ENCODE assay signal across 19 cellular contexts in the genomic region with DNA sequence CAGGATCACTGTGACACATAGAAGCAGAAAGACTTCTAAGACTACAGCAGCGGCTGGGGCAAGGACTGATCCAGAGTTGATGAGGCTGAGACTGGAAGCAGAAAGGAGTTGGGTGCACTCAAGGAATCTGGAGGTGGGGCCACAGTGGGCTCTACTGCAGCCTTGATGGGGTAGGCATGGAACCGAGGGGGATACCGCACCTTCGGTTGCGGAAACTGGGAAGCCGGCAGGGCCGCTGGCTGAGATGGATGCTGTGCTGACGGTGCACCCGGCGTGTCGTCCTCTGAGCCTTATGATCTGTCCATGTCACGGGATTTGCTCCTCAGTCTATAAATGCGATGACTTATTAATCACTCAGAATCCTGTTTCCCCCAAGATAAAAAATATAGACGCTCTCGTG.
A peak's percentile ranks its signal among the peaks of the same experiment; 100 is the strongest.
DNase-seq lines count a peak whose midpoint lies in the region; ATAC-seq and TF ChIP-seq lines count a peak whose summit lies in the region.
"Had no signal": no experiment of that assay in that cellular context is flagged by ENCODE, and none has a peak within 500 bp of the region (broad histone marks: within the 10 kb centered on the region; RNA-seq: fewer than 3 reads in every experiment).

No MANE protein-coding gene starts in this region.

- no peak for TF ChIP-seq RAD21 in SK-N-SH (IDR thresholded peaks at IDR 0.05; ENCODE audit: low read length)

- no peak for TF ChIP-seq CTCF in SK-N-SH (IDR thresholded peaks at IDR 0.05)
- no peak for TF ChIP-seq CTCF in esophagus muscularis mucosa (IDR thresholded peaks at IDR 0.05)

- TF ChIP-seq EP300 in SK-N-SH (IDR thresholded peaks at IDR 0.05; ENCODE audit: borderline replicate concordance in 1 of 2, low read depth in 1 of 2, low read length in 1 of 2) (no peak), esophagus muscularis mucosa (IDR thresholded peaks at IDR 0.05) (no peak)

- no peak overlapping the region for H2AFZ ChIP-seq in SK-N-SH (ENCODE audit: low read depth)
- H2AFZ ChIP-seq: GM23338 had no signal

- no peak for TF ChIP-seq POLR2A in esophagus muscularis mucosa (IDR thresholded peaks at IDR 0.05; ENCODE audit: low read depth)

- H4K20me1 ChIP-seq in SK-N-SH (ENCODE audit: insufficient read depth): no peaks in the 10 kb centered on the region
- H4K20me1 ChIP-seq: BLaER1 had no signal

- 60% methylated on average over 15 of the region's 15 CpGs for whole genome bisulfite sequencing in SK-N-SH (ENCODE audit: low lambda C conversion rate)
- 93% methylated on average over 12 of the region's 15 CpGs for WGBS in esophagus muscularis mucosa

- POLR2A ChIA-PET in SK-N-SH (lab: Yijun Ruan, JAX): no interaction called here

- CTCF ChIA-PET in SK-N-SH (lab: Yijun Ruan, JAX): no interaction called here

- H3K36me3 ChIP-seq in SK-N-SH (replicated peaks in 1 of 2; ENCODE audit: control insufficient read depth in 1 of 2, insufficient read depth in 2 of 2, low read length in 1 of 2): no peaks in the 10 kb centered on the region
- H3K36me3 ChIP-seq in esophagus muscularis mucosa: no peaks in the 10 kb centered on the region
- H3K36me3 ChIP-seq: BLaER1, HAP-1 had no signal

- H3K4me3 ChIP-seq in SK-N-SH (ENCODE audit: low read depth in 2 of 2, low read length in 1 of 2) (no peak overlapping the region), esophagus muscularis mucosa (no peak overlapping the region)
- H3K4me3 ChIP-seq: BLaER1, GM23338, HAP-1 had no signal

- H3K9ac ChIP-seq in SK-N-SH: no peak overlapping the region
- H3K9ac ChIP-seq: BLaER1 had no signal

- H3F3A ChIP-seq in SK-N-SH (replicated peaks; ENCODE audit: insufficient read depth): no peaks in the 10 kb centered on the region

- peak; percentile 10 for DNase-seq in SK-N-SH
- DNase-seq in esophagus muscularis mucosa (ENCODE audit: extremely low spot score): peak; percentile 66
- DNase-seq in mucosa of gallbladder (ENCODE audit: low spot score): peak; percentile 0
- DNase-seq in NOMO-1 treated with dmso at 0.1 percent for 144 hours (lab: John Stamatoyannopoulos, UW; ENCODE audit: unreplicated experiment): no peak
- DNase-seq in DMS114 treated with DMSO at 0.1 percent for 48 hours (lab: John Stamatoyannopoulos, UW; ENCODE audit: unreplicated experiment): no peak
- DNase-seq: Caco-2; CD4-positive, CD25-positive, alpha-beta regulatory T cell; CD8-positive, alpha-beta T cell; DMS 273 treated with DMSO at 0.1 percent for 48 hours; DMS53; DMS79 treated with DMSO at 0.1 percent for 48 hours; GF-D8; HFFc6 had no signal

- H3K9me3 ChIP-seq in SK-N-SH (no peaks in the 10 kb centered on the region), esophagus muscularis mucosa (peaks cover 0 to 9% (median 4%) of the 10 kb centered on the region in 4 donors)
- H3K9me3 ChIP-seq: Caco-2, HAP-1 had no signal

- no peaks in the 10 kb centered on the region for H3K27me3 ChIP-seq in SK-N-SH (ENCODE audit: insufficient read depth)
- H3K27me3 ChIP-seq in esophagus muscularis mucosa: no peaks in the 10 kb centered on the region
- H3K27me3 ChIP-seq: BLaER1 had no signal

- no peak for ATAC-seq in SK-N-SH treated with all-trans-retinoic acid at 6 μM for 48 hours
- ATAC-seq: CD8-positive, alpha-beta T cell; GM23338 had no signal

- no peak overlapping the region for H3K27ac ChIP-seq in SK-N-SH (ENCODE audit: low read depth in 2 of 2, low read length in 1 of 2)
- no peak overlapping the region for H3K27ac ChIP-seq in esophagus muscularis mucosa (replicated peaks in 1 of 4)
- H3K27ac ChIP-seq: 22Rv1, BLaER1, C4-2B had no signal

- no peak overlapping the region for H3K4me2 ChIP-seq in SK-N-SH
- H3K4me2 ChIP-seq: BLaER1, GM23338 had no signal

- intact Hi-C loops in esophagus muscularis mucosa (cut with DNase I): no loop called here

- H3K4me1 ChIP-seq in SK-N-SH (ENCODE audit: control insufficient read depth in 1 of 2, insufficient read depth in 2 of 2, low read depth in 1 of 2, low read length in 1 of 2): no peaks in the 10 kb centered on the region; a peak in 1 of 4 replicates
- no peaks in the 10 kb centered on the region for H3K4me1 ChIP-seq in esophagus muscularis mucosa
- H3K4me1 ChIP-seq: Caco-2, HAP-1 had no signal

- H3K79me2 ChIP-seq in SK-N-SH (ENCODE audit: insufficient read depth): no peaks in the 10 kb centered on the region

- no peaks in the 10 kb centered on the region for H3K9me2 ChIP-seq in SK-N-SH

TF ChIP-seq in SK-N-SH, 30 proteins besides CTCF, POLR2A, EP300 and RAD21:
- no peak for TF ChIP-seq FOXJ3 (CRISPR knock-in tag; IDR thresholded peaks at IDR 0.05)
- no peak for TF ChIP-seq MEF2A (IDR thresholded peaks at IDR 0.05; ENCODE audit: borderline replicate concordance, low read depth)
- TF ChIP-seq, protein P1, sequence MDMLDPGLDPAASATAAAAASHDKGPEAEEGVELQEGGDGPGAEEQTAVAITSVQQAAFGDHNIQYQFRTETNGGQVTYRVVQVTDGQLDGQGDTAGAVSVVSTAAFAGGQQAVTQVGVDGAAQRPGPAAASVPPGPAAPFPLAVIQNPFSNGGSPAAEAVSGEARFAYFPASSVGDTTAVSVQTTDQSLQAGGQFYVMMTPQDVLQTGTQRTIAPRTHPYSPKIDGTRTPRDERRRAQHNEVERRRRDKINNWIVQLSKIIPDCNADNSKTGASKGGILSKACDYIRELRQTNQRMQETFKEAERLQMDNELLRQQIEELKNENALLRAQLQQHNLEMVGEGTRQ (IDR thresholded peaks at IDR 0.05; ENCODE audit: borderline replicate concordance, low read depth, low read length): no peak
- TF ChIP-seq TAF1 (IDR thresholded peaks at IDR 0.05; ENCODE audit: borderline replicate concordance, low read depth, low read length): no peak
- no peak for TF ChIP-seq GABPA (IDR thresholded peaks at IDR 0.05; ENCODE audit: low read depth)
- no peak for TF ChIP-seq EZH2phosphoT487 (IDR thresholded peaks at IDR 0.05; ENCODE audit: borderline replicate concordance, low read depth)
- no peak for TF ChIP-seq FOXM1 (IDR thresholded peaks at IDR 0.05; ENCODE audit: low read depth)
- TF ChIP-seq, protein P2, sequence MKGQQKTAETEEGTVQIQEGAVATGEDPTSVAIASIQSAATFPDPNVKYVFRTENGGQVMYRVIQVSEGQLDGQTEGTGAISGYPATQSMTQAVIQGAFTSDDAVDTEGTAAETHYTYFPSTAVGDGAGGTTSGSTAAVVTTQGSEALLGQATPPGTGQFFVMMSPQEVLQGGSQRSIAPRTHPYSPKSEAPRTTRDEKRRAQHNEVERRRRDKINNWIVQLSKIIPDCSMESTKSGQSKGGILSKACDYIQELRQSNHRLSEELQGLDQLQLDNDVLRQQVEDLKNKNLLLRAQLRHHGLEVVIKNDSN (IDR thresholded peaks at IDR 0.05; ENCODE audit: borderline replicate concordance, low read depth): no peak
- no peak for TF ChIP-seq TEAD4 (IDR thresholded peaks at IDR 0.05; ENCODE audit: borderline replicate concordance, insufficient read depth)
- no peak for TF ChIP-seq MXI1 (IDR thresholded peaks at IDR 0.05; ENCODE audit: low read depth, low read length)
- TF ChIP-seq RCOR1 (IDR thresholded peaks at IDR 0.05; ENCODE audit: low read length): no peak
- no peak for TF ChIP-seq FOSL2 (IDR thresholded peaks at IDR 0.05; ENCODE audit: borderline replicate concordance, low read depth)

TF ChIP-seq in SK-N-SH treated with all-trans-retinoic acid at 6 μM for 48 hours, 23 proteins besides CTCF, POLR2A, EP300 and RAD21 (continues in another document):
- TF ChIP-seq ZNF8 (CRISPR knock-in tag; IDR thresholded peaks at IDR 0.05) (no peak), BACH2 (CRISPR knock-in tag; IDR thresholded peaks at IDR 0.05; ENCODE audit: borderline replicate concordance) (no peak), GLIS3 (CRISPR knock-in tag; IDR thresholded peaks at IDR 0.05) (no peak), ESRRG (CRISPR knock-in tag; IDR thresholded peaks at IDR 0.05) (no peak), ARNTL (CRISPR knock-in tag; IDR thresholded peaks at IDR 0.05; ENCODE audit: borderline replicate concordance, low read depth) (no peak), ZNF70 (CRISPR knock-in tag; IDR thresholded peaks at IDR 0.05) (no peak), RARB (CRISPR knock-in tag; IDR thresholded peaks at IDR 0.05) (no peak), CSDC2 (CRISPR knock-in tag; IDR thresholded peaks at IDR 0.05) (no peak), ZFP3 (CRISPR knock-in tag; IDR thresholded peaks at IDR 0.05) (no peak)
- TF ChIP-seq, protein P3, sequence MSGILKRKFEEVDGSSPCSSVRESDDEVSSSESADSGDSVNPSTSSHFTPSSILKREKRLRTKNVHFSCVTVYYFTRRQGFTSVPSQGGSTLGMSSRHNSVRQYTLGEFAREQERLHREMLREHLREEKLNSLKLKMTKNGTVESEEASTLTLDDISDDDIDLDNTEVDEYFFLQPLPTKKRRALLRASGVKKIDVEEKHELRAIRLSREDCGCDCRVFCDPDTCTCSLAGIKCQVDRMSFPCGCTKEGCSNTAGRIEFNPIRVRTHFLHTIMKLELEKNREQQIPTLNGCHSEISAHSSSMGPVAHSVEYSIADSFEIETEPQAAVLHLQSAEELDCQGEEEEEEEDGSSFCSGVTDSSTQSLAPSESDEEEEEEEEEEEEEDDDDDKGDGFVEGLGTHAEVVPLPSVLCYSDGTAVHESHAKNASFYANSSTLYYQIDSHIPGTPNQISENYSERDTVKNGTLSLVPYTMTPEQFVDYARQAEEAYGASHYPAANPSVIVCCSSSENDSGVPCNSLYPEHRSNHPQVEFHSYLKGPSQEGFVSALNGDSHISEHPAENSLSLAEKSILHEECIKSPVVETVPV (CRISPR knock-in tag; IDR thresholded peaks at IDR 0.05): no peak
- TF ChIP-seq, protein P4, sequence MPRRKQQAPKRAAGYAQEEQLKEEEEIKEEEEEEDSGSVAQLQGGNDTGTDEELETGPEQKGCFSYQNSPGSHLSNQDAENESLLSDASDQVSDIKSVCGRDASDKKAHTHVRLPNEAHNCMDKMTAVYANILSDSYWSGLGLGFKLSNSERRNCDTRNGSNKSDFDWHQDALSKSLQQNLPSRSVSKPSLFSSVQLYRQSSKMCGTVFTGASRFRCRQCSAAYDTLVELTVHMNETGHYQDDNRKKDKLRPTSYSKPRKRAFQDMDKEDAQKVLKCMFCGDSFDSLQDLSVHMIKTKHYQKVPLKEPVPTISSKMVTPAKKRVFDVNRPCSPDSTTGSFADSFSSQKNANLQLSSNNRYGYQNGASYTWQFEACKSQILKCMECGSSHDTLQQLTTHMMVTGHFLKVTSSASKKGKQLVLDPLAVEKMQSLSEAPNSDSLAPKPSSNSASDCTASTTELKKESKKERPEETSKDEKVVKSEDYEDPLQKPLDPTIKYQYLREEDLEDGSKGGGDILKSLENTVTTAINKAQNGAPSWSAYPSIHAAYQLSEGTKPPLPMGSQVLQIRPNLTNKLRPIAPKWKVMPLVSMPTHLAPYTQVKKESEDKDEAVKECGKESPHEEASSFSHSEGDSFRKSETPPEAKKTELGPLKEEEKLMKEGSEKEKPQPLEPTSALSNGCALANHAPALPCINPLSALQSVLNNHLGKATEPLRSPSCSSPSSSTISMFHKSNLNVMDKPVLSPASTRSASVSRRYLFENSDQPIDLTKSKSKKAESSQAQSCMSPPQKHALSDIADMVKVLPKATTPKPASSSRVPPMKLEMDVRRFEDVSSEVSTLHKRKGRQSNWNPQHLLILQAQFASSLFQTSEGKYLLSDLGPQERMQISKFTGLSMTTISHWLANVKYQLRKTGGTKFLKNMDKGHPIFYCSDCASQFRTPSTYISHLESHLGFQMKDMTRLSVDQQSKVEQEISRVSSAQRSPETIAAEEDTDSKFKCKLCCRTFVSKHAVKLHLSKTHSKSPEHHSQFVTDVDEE (CRISPR knock-in tag; IDR thresholded peaks at IDR 0.05): no peak

Comparison
In these comparisons a context has a peak if more than half of its experiments do, and no peak if none do; other contexts are left out.
1. DNase-seq: peak in SK-N-SH (single experiment), esophagus muscularis mucosa (single experiment) and mucosa of gallbladder (single experiment); none in NOMO-1 treated with dmso at 0.1 percent for 144 hours (single experiment) and DMS114 treated with DMSO at 0.1 percent for 48 hours (single experiment).